Comparison of ENCODE assay signal across 28 cellular contexts in the genomic region with DNA sequence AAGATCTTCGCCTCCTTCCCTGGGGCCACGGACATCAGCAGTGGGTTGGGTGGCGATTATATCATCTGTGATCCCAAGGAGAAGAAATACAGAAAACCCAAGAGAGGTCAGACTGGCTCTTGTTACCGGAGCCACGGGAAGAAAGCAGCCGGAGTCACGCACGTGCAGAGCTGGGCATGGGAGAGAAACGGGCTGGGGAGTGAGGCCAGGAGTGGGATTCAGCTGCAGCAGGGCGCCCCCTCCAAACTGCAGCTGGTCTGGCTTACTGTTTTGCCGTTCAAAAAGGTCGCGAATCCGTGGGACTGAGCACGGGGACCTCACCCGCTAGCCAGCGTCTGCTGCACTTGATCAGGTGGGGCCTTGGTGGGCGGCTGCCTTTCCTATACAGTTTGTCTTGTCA.
"Had no signal": no experiment of that assay in that cellular context is flagged by ENCODE, and none has a peak within 500 bp of the region (broad histone marks: within the 10 kb centered on the region; RNA-seq: fewer than 3 reads in every experiment).

No MANE protein-coding gene starts in this region.

- H3K27me3 Mint-ChIP-seq: activated CD4-positive, alpha-beta memory T cell treated with anti-CD3 and anti-CD28 coated beads for 36 hours; activated naive CD8-positive, alpha-beta T cell had no signal

- H3K9me3 Mint-ChIP-seq: activated B cell treated with CpG ODN at 0.5 μM for 24 hours; activated CD4-positive, alpha-beta memory T cell treated with anti-CD3 and anti-CD28 coated beads for 36 hours; activated CD4-positive, alpha-beta T cell treated with anti-CD3 and anti-CD28 coated beads, Interleukin-2, amount 10 ng/mL, durations not matched to agents 24 days and 14 days; activated naive CD4-positive, alpha-beta T cell treated with anti-CD3 and anti-CD28 coated beads for 36 hours; activated T-helper 17 cell treated with anti-CD3 and anti-CD28 coated beads, Interleukin-2, amount 50 U/mL, for 72 hours; T-helper 1 cell treated with Interleukin-12 subunit alpha and Interleukin-12 subunit beta and Interleukin-4 antibody, amounts not matched to agents 30 μg/mL and 1 μg/mL, for 36 hours had no signal

- H3K4me3 Mint-ChIP-seq: activated B cell treated with CpG ODN at 0.5 μM for 24 hours; activated CD4-positive, alpha-beta memory T cell treated with anti-CD3 and anti-CD28 coated beads for 36 hours; activated CD4-positive, alpha-beta T cell treated with anti-CD3 and anti-CD28 coated beads, Interleukin-2, amount 10 ng/mL, durations not matched to agents 24 days and 14 days; activated naive CD4-positive, alpha-beta T cell treated with anti-CD3 and anti-CD28 coated beads for 36 hours; activated naive CD8-positive, alpha-beta T cell; activated T-helper 17 cell treated with anti-CD3 and anti-CD28 coated beads, Interleukin-2, amount 50 U/mL, for 72 hours; T-helper 1 cell treated with Interleukin-12 subunit alpha and Interleukin-12 subunit beta and Interleukin-4 antibody, amounts not matched to agents 30 μg/mL and 1 μg/mL, for 36 hours had no signal

- DNase-seq: activated B cell treated with CpG ODN at 0.5 μM for 24 hours; activated CD4-positive, alpha-beta memory T cell treated with anti-CD3 and anti-CD28 coated beads for 36 hours; activated CD4-positive, alpha-beta T cell treated with anti-CD3 and anti-CD28 coated beads for 1 hour; activated CD4-positive, alpha-beta T cell treated with anti-CD3 and anti-CD28 coated beads, Interleukin-2, amount 10 ng/mL, durations not matched to agents 24 days and 14 days; activated CD8-positive, alpha-beta memory T cell treated with anti-CD3 and anti-CD28 coated beads for 24 hours; activated gamma-delta T cell; activated naive CD4-positive, alpha-beta T cell treated with anti-CD3 and anti-CD28 coated beads for 36 hours; activated T-cell treated with anti-CD3 and anti-CD28 coated beads, Interleukin-2, amount 50 U/mL, for 48 hours; amygdala; brain microvascular endothelial cell; NCI-H1092; NCI-H1417; NCI-H1694; NCI-H2029; NCI-H2107; NCI-H2171 treated with DMSO at 0.1 percent for 48 hours; NCI-H345; NCI-H510A; NCI-H526 treated with DMSO at 0.1 percent for 48 hours; NK-92 treated with Interleukin-12 subunit alpha and Interleukin-12 subunit beta, amount 100 ng/mL, for 24 hours; PC-3; SHP77; T-helper 9 cell had no signal

- H3K27ac ChIP-seq: brain microvascular endothelial cell, cardiac muscle cell, KMS-11 had no signal

- H3K4me2 ChIP-seq: KMS-11 had no signal

- H3K27me3 ChIP-seq: brain microvascular endothelial cell, cardiac muscle cell had no signal

- H3K27ac Mint-ChIP-seq: activated B cell treated with CpG ODN at 0.5 μM for 24 hours; activated CD4-positive, alpha-beta memory T cell treated with anti-CD3 and anti-CD28 coated beads for 36 hours; activated CD4-positive, alpha-beta T cell treated with anti-CD3 and anti-CD28 coated beads, Interleukin-2, amount 10 ng/mL, durations not matched to agents 24 days and 14 days; activated naive CD4-positive, alpha-beta T cell treated with anti-CD3 and anti-CD28 coated beads for 36 hours; activated naive CD8-positive, alpha-beta T cell; activated T-helper 17 cell treated with anti-CD3 and anti-CD28 coated beads, Interleukin-2, amount 50 U/mL, for 72 hours; T-helper 1 cell treated with Interleukin-12 subunit alpha and Interleukin-12 subunit beta and Interleukin-4 antibody, amounts not matched to agents 30 μg/mL and 1 μg/mL, for 36 hours had no signal

- H3K4me1 Mint-ChIP-seq: activated CD4-positive, alpha-beta T cell treated with anti-CD3 and anti-CD28 coated beads, Interleukin-2, amount 10 ng/mL, durations not matched to agents 24 days and 14 days; activated T-helper 17 cell treated with anti-CD3 and anti-CD28 coated beads, Interleukin-2, amount 50 U/mL, for 72 hours had no signal

- ATAC-seq: activated T-helper 17 cell treated with anti-CD3 and anti-CD28 coated beads, Interleukin-2, amount 50 U/mL, for 72 hours; PC-3 had no signal

- H3K4me3 ChIP-seq: cardiac muscle cell had no signal

- H3K9ac ChIP-seq: KMS-11 had no signal

- H3K36me3 Mint-ChIP-seq: activated CD4-positive, alpha-beta memory T cell treated with anti-CD3 and anti-CD28 coated beads for 36 hours; activated naive CD8-positive, alpha-beta T cell had no signal
